In genomic region chr10:75962395-75963061, GRCh38 we compare ENCODE assay signal across 11 cellular contexts.
"Had no signal": no experiment of that assay in that cellular context is flagged by ENCODE, and none has a peak within 500 bp of the region (broad histone marks: within the 10 kb centered on the region; RNA-seq: fewer than 3 reads in every experiment).

No MANE protein-coding gene starts in this region.

- H2AFZ ChIP-seq: GM23248, GM23338 had no signal

- H3K9me3 ChIP-seq: HAP-1 had no signal

- FAIRE-seq: H1, H54 had no signal

- DNase-seq: GM23248, GOT3, H7, H9, HCEC 1CT, HFFc6 had no signal

- H3K9ac ChIP-seq: GM23248 had no signal

- H3K36me3 ChIP-seq: HAP-1 had no signal

- H3K4me1 ChIP-seq: HAP-1 had no signal

- H3K4me3 ChIP-seq: GM23248, GM23338, HAP-1 had no signal

- H3K27ac ChIP-seq: GM23248 had no signal

- ATAC-seq: GM23338, HCT116 had no signal

- H3K4me2 ChIP-seq: GM23338 had no signal
